ENCODE assay signal across 15 cellular contexts in genomic region chr6:317452-318144, GRCh38. TPM values are rescaled to one million over a fixed set of nuclear protein-coding genes. Genes with fewer than 3 reads are reported as not detected.
DNase-seq lines count a peak whose midpoint lies in the region; ATAC-seq and TF ChIP-seq lines count a peak whose summit lies in the region.
"Had no signal": no experiment of that assay in that cellular context is flagged by ENCODE, and none has a peak within 500 bp of the region (broad histone marks: within the 10 kb centered on the region; RNA-seq: fewer than 3 reads in every experiment).

No MANE protein-coding gene starts in this region.

- peaks cover 0 to 57% (median 39%) of the 10 kb centered on the region in 3 donors for H3K4me1 Mint-ChIP-seq in naive B cell
- H3K4me1 Mint-ChIP-seq in mesothelial cell of epicardium: no peaks in the 10 kb centered on the region

- H3K27me3 Mint-ChIP-seq in naive B cell (no peaks in the 10 kb centered on the region), mesothelial cell of epicardium (ENCODE audit: low read depth) (no peaks in the 10 kb centered on the region)
- H3K27me3 Mint-ChIP-seq: activated naive CD8-positive, alpha-beta T cell treated with anti-CD3 and anti-CD28 coated beads, Interleukin-2, amount 10 ng/mL, durations not matched to agents 7 days and 5 days had no signal

- H3K4me3 Mint-ChIP-seq in naive B cell: peak overlapping the region in 7 of 8 donors; percentile 50 to 88 (median 68)
- no peak overlapping the region for H3K4me3 Mint-ChIP-seq in mesothelial cell of epicardium
- H3K4me3 Mint-ChIP-seq: activated naive CD8-positive, alpha-beta T cell treated with anti-CD3 and anti-CD28 coated beads, Interleukin-2, amount 10 ng/mL, durations not matched to agents 7 days and 5 days had no signal

- DNase-seq in naive B cell: no peak
- no peak for DNase-seq in DMS79 treated with DMSO at 0.1 percent for 48 hours (lab: John Stamatoyannopoulos, UW)
- no peak for DNase-seq in mesothelial cell of epicardium (ENCODE audit: low spot score in 2 of 2, unreplicated experiment in 2 of 2)
- no peak for DNase-seq in SK-N-DZ (ENCODE audit: low spot score)
- DNase-seq in SW 1271 (lab: John Stamatoyannopoulos, UW): no peak
- DNase-seq: activated naive CD8-positive, alpha-beta T cell treated with anti-CD3 and anti-CD28 coated beads, Interleukin-2, amount 10 ng/mL, durations not matched to agents 7 days and 5 days; effector memory CD4-positive, alpha-beta T cell; hypothalamus; KBM-7; midbrain; NCI-H2227 treated with DMSO at 0.1 percent for 48 hours; SJCRH30 had no signal

- H3K9me3 Mint-ChIP-seq in naive B cell (peaks cover 0 to 4% (median 0%) of the 10 kb centered on the region in 7 donors), mesothelial cell of epicardium (peaks cover 9% of the 10 kb centered on the region)
- H3K9me3 Mint-ChIP-seq: activated naive CD8-positive, alpha-beta T cell treated with anti-CD3 and anti-CD28 coated beads, Interleukin-2, amount 10 ng/mL, durations not matched to agents 7 days and 5 days had no signal

- H3K36me3 Mint-ChIP-seq in naive B cell: peaks cover 0 to 3% of the 10 kb centered on the region in 2 donors
- no peaks in the 10 kb centered on the region for H3K36me3 Mint-ChIP-seq in mesothelial cell of epicardium

- peak; percentile 31 for ATAC-seq in GM18499 (IDR thresholded peaks at IDR 0.05; ENCODE audit: insufficient read depth, unreplicated experiment)
- ATAC-seq in GM21390 (IDR thresholded peaks at IDR 0.05; ENCODE audit: unreplicated experiment): peak; percentile 30
- peak; percentile 26 for ATAC-seq in HG03342 (IDR thresholded peaks at IDR 0.05; ENCODE audit: unreplicated experiment)
- peak; percentile 15 to 22 for ATAC-seq in naive B cell (ENCODE audit: low read depth in 2 of 2)

- no peak for TF ChIP-seq CTCF in mesothelial cell of epicardium (IDR thresholded peaks at IDR 0.05; ENCODE audit: unreplicated experiment)

- H3K27ac Mint-ChIP-seq in naive B cell (peak overlapping the region; percentile 85 to 97 (median 94)), mesothelial cell of epicardium (no peak overlapping the region)
- H3K27ac Mint-ChIP-seq: activated naive CD8-positive, alpha-beta T cell treated with anti-CD3 and anti-CD28 coated beads, Interleukin-2, amount 10 ng/mL, durations not matched to agents 7 days and 5 days had no signal

RNA-seq across cellular contexts. Expression of gene DUSP22, which starts 25.3 kb away (rescaled TPM):
- 100 to 1,000 TPM in 5 of 6 donors, 10 to 100 TPM in 1; 89.6 to 177 (median 134) TPM for polyA plus RNA-seq in naive B cell (ENCODE audit: low read depth in 6 of 6)
- 29.9 to 32.0 TPM (median 30.9 TPM) in 3 replicates for total RNA-seq in mesothelial cell of epicardium
- polyA plus RNA-seq in SK-N-DZ (2014; cell fraction: cytosol; rRNA removed): 13.9 and 17.0 TPM in 2 replicates
- polyA plus RNA-seq in SK-N-DZ (2014; cell fraction: nucleus; rRNA removed): 14.2 and 18.0 TPM in 2 replicates
